In genomic region chr3:45043715-45044299, GRCh38 we compare ENCODE assay signal across 1 cellular context.
TF ChIP-seq lines count a peak whose summit lies in the region.

No MANE protein-coding gene starts in this region.

TF ChIP-seq in K562, 482 proteins besides CTCF, POLR2A, EP300 and RAD21 (continued from another document):
- no peak for TF ChIP-seq ELK1 (CRISPR knock-in tag; IDR thresholded peaks at IDR 0.05)
- TF ChIP-seq SPI1 (IDR thresholded peaks at IDR 0.05; ENCODE audit: borderline replicate concordance, low read depth, low read length), result peak; percentile 36; the same call in 1 of the 2 replicates
- 0 out of 2 replicates have a peak, but pooled peaks have one; percentile 20 for TF ChIP-seq SMAD3 (CRISPR knock-in tag; conservative IDR thresholded peaks at IDR 0.05)
- peak; percentile 79 for TF ChIP-seq DPF2 (IDR thresholded peaks at IDR 0.05)
- TF ChIP-seq GTF2A2 (tag; IDR thresholded peaks at IDR 0.05), result no peak
- TF ChIP-seq C11orf30 (IDR thresholded peaks at IDR 0.05; ENCODE audit: low read depth), result peak; percentile 94
- TF ChIP-seq CLOCK (CRISPR knock-in tag; IDR thresholded peaks at IDR 0.05; ENCODE audit: borderline replicate concordance), result no peak
- TF ChIP-seq MTA3 (IDR thresholded peaks at IDR 0.05; ENCODE audit: borderline replicate concordance), result peak; percentile 27; the same call in 1 of the 2 replicates
- peak; percentile 85 for TF ChIP-seq ZNF584 (CRISPR knock-in tag; IDR thresholded peaks at IDR 0.05; ENCODE audit: low read depth)
- TF ChIP-seq CBFA2T2 (conservative IDR thresholded peaks at IDR 0.05), result no peak
- TF ChIP-seq ZNF592 (IDR thresholded peaks at IDR 0.05), result peak; percentile 97
- peak; percentile 92 for TF ChIP-seq JUNB (CRISPR knock-in tag; conservative IDR thresholded peaks at IDR 0.05)
- TF ChIP-seq ZEB2 (IDR thresholded peaks at IDR 0.05), result 0 out of 2 replicates have a peak, but pooled peaks have one; percentile 17
- TF ChIP-seq NFE2L1 (tag; IDR thresholded peaks at IDR 0.05; ENCODE audit: borderline replicate concordance, low read depth), result peak; percentile 58; the same call in 1 of the 2 replicates
- TF ChIP-seq ELF4 (CRISPR knock-in tag; IDR thresholded peaks at IDR 0.05), result no peak
- peak in 1 of 2 experiments; percentile 66; a peak in 1 of 4 replicates for TF ChIP-seq RCOR1 (IDR thresholded peaks at IDR 0.05; ENCODE audit: borderline replicate concordance in 1 of 2, low read depth in 2 of 2, low read length in 2 of 2)
- TF ChIP-seq KLF6 (CRISPR knock-in tag; IDR thresholded peaks at IDR 0.05; ENCODE audit: borderline replicate concordance), result no peak
- TF ChIP-seq ARID3B (CRISPR knock-in tag; IDR thresholded peaks at IDR 0.05; ENCODE audit: borderline replicate concordance), result no peak
- TF ChIP-seq YY1 (IDR thresholded peaks at IDR 0.05; ENCODE audit: borderline replicate concordance in 1 of 3, control insufficient read depth in 1 of 3, extremely low read depth in 1 of 3, insufficient read depth in 3 of 3, insufficient read length in 1 of 3, insufficient replicate concordance in 2 of 3, low read depth in 1 of 3, low read length in 2 of 3), result peak in 1 of 3 experiments; percentile 33
- TF ChIP-seq HINFP (tag; conservative IDR thresholded peaks at IDR 0.05; ENCODE audit: low read depth), result 0 out of 2 replicates have a peak, but pooled peaks have one; percentile 28
- TF ChIP-seq ZNF395 (CRISPR knock-in tag; IDR thresholded peaks at IDR 0.05), result peak; percentile 36; the same call in 1 of the 2 replicates
- peak; percentile 45 for TF ChIP-seq NFRKB (IDR thresholded peaks at IDR 0.05; ENCODE audit: low read depth)
- TF ChIP-seq TBP (optimal IDR thresholded peaks at IDR 0.05; ENCODE audit: low read depth, low read length), result no peak
- 0 out of 2 replicates have a peak, but pooled peaks have one; percentile 18 for TF ChIP-seq ZNF583 (CRISPR knock-in tag; IDR thresholded peaks at IDR 0.05)
- no peak for TF ChIP-seq MBD1 (CRISPR knock-in tag; IDR thresholded peaks at IDR 0.05)
- no peak for TF ChIP-seq GATAD2B (IDR thresholded peaks at IDR 0.05; ENCODE audit: borderline replicate concordance)
- peak; percentile 73 for TF ChIP-seq FOS (IDR thresholded peaks at IDR 0.05; ENCODE audit: extremely low read depth, insufficient read length)
- no peak for TF ChIP-seq EGR1 (conservative IDR thresholded peaks at IDR 0.05)
- no peak for TF ChIP-seq ZNF431 (CRISPR knock-in tag; IDR thresholded peaks at IDR 0.05)
- TF ChIP-seq ZNF184 (CRISPR knock-in tag; IDR thresholded peaks at IDR 0.05), result no peak
- no peak for TF ChIP-seq TCF15 (CRISPR knock-in tag; IDR thresholded peaks at IDR 0.05)
- TF ChIP-seq MAFG (tag; conservative IDR thresholded peaks at IDR 0.05), result peak; percentile 91
- TF ChIP-seq KDM1A (IDR thresholded peaks at IDR 0.05), result no peak
- 0 out of 2 replicates have a peak, but pooled peaks have one; percentile 33 for TF ChIP-seq POLR2H (tag; IDR thresholded peaks at IDR 0.05; ENCODE audit: low read depth)
